Comparison of ENCODE assay signal across 16 cellular contexts in the genomic region with DNA sequence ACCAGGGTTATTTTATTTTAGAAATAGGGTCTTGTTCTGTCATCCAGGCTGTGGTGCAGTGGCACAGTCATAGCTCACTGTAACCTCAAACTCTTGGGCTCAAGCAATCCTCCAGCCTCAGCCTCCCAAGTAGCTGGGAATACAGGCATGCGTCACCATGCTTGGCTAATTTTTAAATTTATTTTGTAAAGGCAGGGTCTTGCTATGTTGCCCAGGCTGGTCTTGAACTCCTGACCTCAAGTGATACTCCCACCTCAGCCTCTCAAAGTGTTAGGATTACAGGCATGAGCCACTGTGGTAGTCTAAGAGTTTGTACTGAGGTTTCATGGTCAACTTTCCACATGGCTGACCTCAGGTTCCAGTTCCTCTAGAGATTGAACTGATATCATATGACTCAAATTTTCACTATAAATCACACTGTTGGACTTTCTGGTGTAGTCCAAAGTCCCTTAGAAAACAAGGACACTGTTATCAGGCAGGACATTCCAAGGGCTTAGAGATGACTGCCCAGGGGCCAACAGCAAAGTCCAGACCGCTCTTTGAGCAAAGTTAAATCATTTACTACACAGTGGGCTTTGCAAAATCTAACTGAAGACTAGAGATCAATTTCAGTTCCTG.
DNase-seq lines count a peak whose midpoint lies in the region; ATAC-seq, FAIRE-seq and TF ChIP-seq lines count a peak whose summit lies in the region.
"Had no signal": no experiment of that assay in that cellular context is flagged by ENCODE, and none has a peak within 500 bp of the region (broad histone marks: within the 10 kb centered on the region; RNA-seq: fewer than 3 reads in every experiment).

No MANE protein-coding gene starts in this region.

- 95 to 97% (median 96%) methylated on average over 2 of the region's 2 CpGs for WGBS in psoas muscle, 3 donors

- no peak for TF ChIP-seq POLR2A in GM12891 (IDR thresholded peaks at IDR 0.05; ENCODE audit: low read depth, low read length)

- H3K4me3 Mint-ChIP-seq in activated B cell treated with CpG ODN at 0.5 μM for 24 hours, result no peak overlapping the region
- H3K4me3 Mint-ChIP-seq: activated CD4-positive, alpha-beta memory T cell treated with anti-CD3 and anti-CD28 coated beads, Interleukin-2, amount 10 ng/mL, durations not matched to agents 7 days and 5 days; activated naive CD8-positive, alpha-beta T cell; T-helper 17 cell had no signal

- peaks cover 11% of the 10 kb centered on the region for H3K4me1 ChIP-seq in psoas muscle

- H3K4me3 ChIP-seq in psoas muscle, result no peak overlapping the region
- H3K4me3 ChIP-seq: smooth muscle cell had no signal

- H3K9me3 ChIP-seq in psoas muscle, result no peaks in the 10 kb centered on the region

- H3K9me3 Mint-ChIP-seq in activated B cell treated with CpG ODN at 0.5 μM for 24 hours, result no peaks in the 10 kb centered on the region
- H3K9me3 Mint-ChIP-seq: activated CD4-positive, alpha-beta memory T cell treated with anti-CD3 and anti-CD28 coated beads, Interleukin-2, amount 10 ng/mL, durations not matched to agents 7 days and 5 days had no signal

- peaks cover 9% of the 10 kb centered on the region for H3K4me1 Mint-ChIP-seq in activated B cell treated with CpG ODN at 0.5 μM for 24 hours
- H3K4me1 Mint-ChIP-seq: T-helper 17 cell had no signal

- TF ChIP-seq CTCF in GM20000 (IDR thresholded peaks at IDR 0.05; ENCODE audit: extremely low read depth, missing control alignments) (no peak), activated B cell treated with CpG ODN at 0.5 μM for 24 hours (IDR thresholded peaks at IDR 0.05) (no peak), psoas muscle (IDR thresholded peaks at IDR 0.05) (no peak)

- H3K27ac ChIP-seq in psoas muscle, result no peak overlapping the region

- ATAC-seq in HG03103 (IDR thresholded peaks at IDR 0.05; ENCODE audit: low read depth, unreplicated experiment) (peak; percentile 74), activated B cell treated with CpG ODN at 0.5 μM for 24 hours (ENCODE audit: low read depth) (peak; percentile 69), psoas muscle (no peak), HG02571 (IDR thresholded peaks at IDR 0.05; ENCODE audit: unreplicated experiment) (no peak)
- ATAC-seq: PC-3, T-helper 17 cell had no signal

- H3K27me3 ChIP-seq in psoas muscle (ENCODE audit: insufficient read depth in 3 of 3, low read length in 2 of 3), result no peaks in the 10 kb centered on the region

- FAIRE-seq in GM12891 (lab: Jason Lieb, UNC), result no peak
- FAIRE-seq: colon had no signal

- H3K27ac Mint-ChIP-seq in activated B cell treated with CpG ODN at 0.5 μM for 24 hours, result no peak overlapping the region
- H3K27ac Mint-ChIP-seq: activated CD4-positive, alpha-beta memory T cell treated with anti-CD3 and anti-CD28 coated beads, Interleukin-2, amount 10 ng/mL, durations not matched to agents 7 days and 5 days; activated naive CD8-positive, alpha-beta T cell; T-helper 17 cell had no signal

- no peaks in the 10 kb centered on the region for H3K36me3 ChIP-seq in psoas muscle (ENCODE audit: insufficient read depth in 1 of 2, low read depth in 1 of 2)

- POLR2A ChIA-PET in activated B cell treated with CpG ODN at 0.5 μM for 24 hours (lab: Charles Lee), result no interaction called here

- CTCF ChIA-PET in activated B cell treated with CpG ODN at 0.5 μM for 24 hours (lab: Charles Lee), result interaction anchor here (1.0 kb wide), 1 partner anchor 48 kb away, joined by 3 read pairs; no protein-coding TSS in a partner anchor

- intact Hi-C loops in activated B cell treated with CpG ODN at 0.5 μM for 24 hours (cut with micrococcal nuclease) (no loop called here), psoas muscle (cut with DNase I) (loop anchor here in 1 of 2 donors (10.0 kb wide), 1 partner anchor 105 kb away; no protein-coding TSS in a partner anchor)

- H3K27me3 Mint-ChIP-seq in activated B cell treated with CpG ODN at 0.5 μM for 24 hours, result no peaks in the 10 kb centered on the region
- H3K27me3 Mint-ChIP-seq: T-helper 17 cell had no signal

- no peaks in the 10 kb centered on the region for H3K36me3 Mint-ChIP-seq in activated B cell treated with CpG ODN at 0.5 μM for 24 hours (ENCODE audit: low read depth)
- H3K36me3 Mint-ChIP-seq: activated naive CD8-positive, alpha-beta T cell had no signal

- DNase-seq in GM12891 (ENCODE audit: insufficient read length, low spot score) (no peak), GM20000 (ENCODE audit: low spot score) (peak; percentile 14), activated B cell treated with CpG ODN at 0.5 μM for 24 hours (no peak), psoas muscle (no peak), activated gamma-delta T cell (lab: John Stamatoyannopoulos, UW) (no peak), hypothalamus (lab: John Stamatoyannopoulos, UW) (no peak)
- DNase-seq: activated CD4-positive, alpha-beta memory T cell treated with anti-CD3 and anti-CD28 coated beads, Interleukin-2, amount 10 ng/mL, durations not matched to agents 7 days and 5 days; DMS79; Kasumi-1; PC-3; T-helper 17 cell had no signal

TF ChIP-seq in GM12891, 5 proteins besides CTCF, POLR2A, EP300 and RAD21:
- TF ChIP-seq SPI1 (IDR thresholded peaks at IDR 0.05; ENCODE audit: low read depth, low read length), result peak; percentile 96
- TF ChIP-seq PAX5 (IDR thresholded peaks at IDR 0.05; ENCODE audit: insufficient read depth, low read length, severe bottlenecking), result peak; percentile 95
- TF ChIP-seq POU2F2 (IDR thresholded peaks at IDR 0.05; ENCODE audit: low read depth, low read length), result no peak
- TF ChIP-seq POLR2AphosphoS5 (IDR thresholded peaks at IDR 0.05; ENCODE audit: low read depth, low read length), result no peak
- no peak for TF ChIP-seq TAF1 (IDR thresholded peaks at IDR 0.05; ENCODE audit: low read depth, low read length)

Comparison
In these comparisons a context has a peak if more than half of its experiments do, and no peak if none do; other contexts are left out.
1. ATAC-seq: peak in HG03103 (single experiment) and activated B cell treated with CpG ODN at 0.5 μM for 24 hours (single experiment); none in psoas muscle (0 of 4) and HG02571 (single experiment).